1 cellular context compared by ENCODE assay signal in the genomic region with DNA sequence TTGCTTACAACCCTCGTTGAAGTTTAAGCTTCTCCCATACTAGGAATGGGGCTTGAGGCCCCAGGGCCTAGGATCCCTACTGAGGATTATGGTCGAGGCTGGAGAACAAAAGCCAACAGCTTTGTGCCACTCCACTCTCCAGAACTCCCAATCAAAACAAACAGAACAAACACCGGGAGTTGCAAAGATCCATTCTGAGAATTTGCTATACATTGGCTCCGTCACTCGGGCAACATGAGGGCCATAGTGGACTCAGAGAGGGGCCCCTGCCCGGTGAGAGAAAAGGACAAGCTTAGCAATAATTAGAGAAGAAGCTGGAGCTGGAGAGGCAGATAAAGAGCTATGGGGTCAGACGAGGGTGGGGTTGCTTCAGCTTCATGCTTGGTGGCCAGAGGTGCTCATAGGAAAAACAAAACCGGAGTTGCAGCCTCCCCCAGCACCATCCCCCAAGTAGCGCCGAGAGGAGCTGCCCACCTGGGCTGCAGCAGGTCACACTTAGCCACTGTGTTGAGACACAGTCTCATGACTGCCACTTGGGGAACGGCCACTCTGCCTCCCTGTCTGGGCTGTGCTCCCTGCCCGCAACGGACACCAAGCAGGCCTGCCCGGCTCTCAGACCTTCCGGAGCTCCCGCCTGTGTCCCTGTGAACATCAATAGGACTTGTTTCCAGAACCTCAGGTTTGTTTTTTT.
TF ChIP-seq lines count a peak whose summit lies in the region.

No MANE protein-coding gene starts in this region.

TF ChIP-seq in IMR-90, 13 proteins besides CTCF, POLR2A, EP300 and RAD21 (continued from another document):
- TF ChIP-seq USF2 (IDR thresholded peaks at IDR 0.05; ENCODE audit: low read depth, low read length), result no peak
- no peak for TF ChIP-seq FOS (IDR thresholded peaks at IDR 0.05; ENCODE audit: low read depth, low read length)
- TF ChIP-seq RCOR1 (IDR thresholded peaks at IDR 0.05; ENCODE audit: insufficient replicate concordance, low read length), result no peak
- no peak for TF ChIP-seq MAZ (IDR thresholded peaks at IDR 0.05; ENCODE audit: borderline replicate concordance, low read depth, low read length)
